In genomic region chr12:86627001-86627400, GRCh38 we compare ENCODE assay signal across 36 cellular contexts.
"Had no signal": no experiment of that assay in that cellular context is flagged by ENCODE, and none has a peak within 500 bp of the region (broad histone marks: within the 10 kb centered on the region; RNA-seq: fewer than 3 reads in every experiment).

No MANE protein-coding gene starts in this region.

- H3K27me3 ChIP-seq: MG63 had no signal

- H3K9ac ChIP-seq: KMS-11 had no signal

- H3K27ac ChIP-seq: KMS-11 had no signal

- H3K4me3 ChIP-seq: MG63 had no signal

- DNase-seq: Karpas-422, Kasumi-1, MG63, MM.1S, MV-4-11, NCI-H1048, NCI-H1092, NCI-H1092 treated with DMSO at 0.1 percent for 48 hours, NCI-H1105, NCI-H1105 treated with DMSO at 0.1 percent for 48 hours, NCI-H1417, NCI-H1417 treated with DMSO at 0.1 percent for 48 hours, NCI-H1436, NCI-H1436 treated with DMSO at 0.1 percent for 48 hours, NCI-H146, NCI-H1694, NCI-H1694 treated with DMSO at 0.1 percent for 48 hours, NCI-H187, NCI-H187 treated with DMSO at 0.1 percent for 48 hours, NCI-H1930, NCI-H2029, NCI-H2029 treated with DMSO at 0.1 percent for 48 hours, NCI-H2081, NCI-H2081 treated with DMSO at 0.1 percent for 48 hours, NCI-H2107, NCI-H2171, NCI-H2171 treated with DMSO at 0.1 percent for 48 hours, NCI-H2227 treated with DMSO at 0.1 percent for 48 hours, NCI-H226, NCI-H345, NCI-H446, NCI-H446 treated with DMSO at 0.1 percent for 48 hours, NCI-H510A, NCI-H510A treated with DMSO at 0.1 percent for 48 hours, NCI-H524 had no signal

- H3K36me3 ChIP-seq: MG63 had no signal
